In genomic region chr17:48544356-48545021, GRCh38 we compare ENCODE assay signal across 1 cellular context.
TF ChIP-seq lines count a peak whose summit lies in the region.

No MANE protein-coding gene starts in this region.

TF ChIP-seq in K562, 482 proteins besides CTCF, POLR2A, EP300 and RAD21 (continued from another document):
- TF ChIP-seq ETV1 (tag; conservative IDR thresholded peaks at IDR 0.05; ENCODE audit: low read depth) (0 out of 2 replicates have a peak, but pooled peaks have one; percentile 13), ZBTB7A (IDR thresholded peaks at IDR 0.05; ENCODE audit: borderline replicate concordance, control insufficient read depth, low read depth, low read length) (peak; percentile 51), XRCC5 (IDR thresholded peaks at IDR 0.05; ENCODE audit: low read depth, low read length) (0 out of 2 replicates have a peak, but pooled peaks have one; percentile 28), JUND (IDR thresholded peaks at IDR 0.05; ENCODE audit: borderline replicate concordance, low read depth, low read length) (peak; percentile 2; the same call in 1 of the 2 replicates), JUND (tag; IDR thresholded peaks at IDR 0.05; ENCODE audit: borderline replicate concordance, low read depth, low read length) (no peak), MNT (conservative IDR thresholded peaks at IDR 0.05) (peak in 1 of 2 experiments; percentile 32; a peak in 1 of 4 replicates), ZNF197 (CRISPR knock-in tag; IDR thresholded peaks at IDR 0.05; ENCODE audit: low read depth) (no peak; the same call in 1 of the 2 replicates), BRD4 (IDR thresholded peaks at IDR 0.05) (peak; percentile 81), TAF1 (IDR thresholded peaks at IDR 0.05; ENCODE audit: control insufficient read depth, extremely low read depth, insufficient read depth, low read length, severe bottlenecking) (peak; percentile 81), ZNF695 (CRISPR knock-in tag; IDR thresholded peaks at IDR 0.05) (no peak), AFF1 (IDR thresholded peaks at IDR 0.05; ENCODE audit: low read depth in 1 of 2, partially characterized antibody in 2 of 2) (peak in 1 of 2 experiments; percentile 38), ZFX (CRISPR knock-in tag; IDR thresholded peaks at IDR 0.05) (peak; percentile 28; the same call in 1 of the 2 replicates), ARID3A (IDR thresholded peaks at IDR 0.05; ENCODE audit: borderline replicate concordance, low read depth, low read length) (0 out of 2 replicates have a peak, but pooled peaks have one; percentile 11), MEIS2 (IDR thresholded peaks at IDR 0.05; ENCODE audit: partially characterized antibody) (peak; percentile 88), ZNF644 (tag; IDR thresholded peaks at IDR 0.05; ENCODE audit: low read depth) (0 out of 2 replicates have a peak, but pooled peaks have one; percentile 11), EP400 (IDR thresholded peaks at IDR 0.05) (peak; percentile 53; the same call in 1 of the 2 replicates), ZNF740 (CRISPR knock-in tag; IDR thresholded peaks at IDR 0.05) (0 out of 2 replicates have a peak, but pooled peaks have one; percentile 18), ZNF740 (tag; IDR thresholded peaks at IDR 0.05) (peak in 1 of 2 experiments; percentile 98; a peak in 2 of 4 replicates), TAF9B (IDR thresholded peaks at IDR 0.05; ENCODE audit: partially characterized antibody) (peak; percentile 67), ZEB2 (IDR thresholded peaks at IDR 0.05) (no peak), E2F1 (CRISPR knock-in tag; IDR thresholded peaks at IDR 0.05) (no peak), CBFA2T3 (IDR thresholded peaks at IDR 0.05) (0 out of 2 replicates have a peak, but pooled peaks have one; percentile 6), VEZF1 (CRISPR knock-in tag; IDR thresholded peaks at IDR 0.05) (peak; percentile 91)
